In the genomic region with DNA sequence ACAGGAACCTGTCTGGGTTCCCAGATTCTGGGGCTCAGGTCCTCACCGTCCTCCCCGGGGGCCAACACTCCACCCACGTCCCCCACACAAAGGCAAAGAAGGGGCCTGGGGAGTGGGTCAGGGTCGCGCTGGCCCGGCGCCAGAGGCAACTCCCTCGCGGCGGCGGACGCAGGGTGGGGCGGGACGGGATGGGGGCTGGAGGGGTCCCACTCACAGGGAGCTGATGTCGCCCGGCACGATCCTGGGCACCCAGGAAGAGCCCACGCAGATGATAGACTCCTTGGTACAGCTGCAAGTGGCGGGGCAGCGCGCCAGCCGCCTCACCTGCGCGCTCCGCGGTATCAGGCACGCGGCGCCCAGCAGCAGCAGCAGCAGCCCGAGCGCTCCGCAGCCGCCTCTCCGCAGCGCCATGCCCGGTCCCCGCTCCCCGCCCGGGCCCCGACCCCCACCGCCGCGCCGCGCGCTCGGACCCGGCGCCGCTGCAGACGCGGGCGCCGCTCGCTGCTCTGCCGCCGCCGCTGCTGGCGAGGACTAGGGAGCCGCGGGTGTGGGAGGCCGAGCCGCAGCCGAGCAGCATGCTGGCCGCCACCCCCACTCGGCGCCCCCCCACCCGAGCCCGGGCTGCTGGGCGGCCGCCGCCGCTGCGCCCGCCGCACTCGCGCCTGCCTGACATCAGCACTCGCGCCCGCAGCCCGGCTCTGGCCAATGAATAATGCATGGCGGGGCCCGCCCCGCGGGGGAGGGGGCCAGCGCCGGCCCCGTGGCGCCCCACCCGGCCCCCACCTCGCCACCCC, we compare ENCODE assay signal across 8 cellular contexts. TPM values are rescaled to one million over a fixed set of nuclear protein-coding genes. Genes with fewer than 3 reads are reported as not detected.
DNase-seq lines count a peak whose midpoint lies in the region; ATAC-seq and TF ChIP-seq lines count a peak whose summit lies in the region.

Gene LGI2, minus strand, starts transcription at position 664 of the 794 bp plus-strand sequence. Its CDS starts 253 bp downstream, at position 411.

- H4K5ac ChIP-seq in mesendoderm (ENCODE audit: low read length) = no peak within 1 kb of the TSS

- no peaks in the 10 kb centered on the region for H3K9me3 ChIP-seq in MG63
- H3K9me3 ChIP-seq in ectodermal cell (ENCODE audit: control insufficient read depth, low read length) = no peaks in the 10 kb centered on the region

- H3K36me3 Mint-ChIP-seq in type B pancreatic cell = no peaks in the 10 kb centered on the region

- 1% methylated on average over 92 of the region's 92 CpGs for WGBS in ectodermal cell, 2 experiments
- no CpG with 5 or more reads among the region's 92 CpGs for WGBS in mesendoderm (ENCODE audit: extremely low coverage, insufficient coverage, low lambda C conversion rate)

- H2BK15ac ChIP-seq in mesendoderm (replicated peaks; ENCODE audit: low read depth) = no peak within 1 kb of the TSS

- H4K8ac ChIP-seq in mesendoderm (ENCODE audit: low read depth, low read length) = no peak within 1 kb of the TSS

- H3K27ac Mint-ChIP-seq in type B pancreatic cell = no peak within 1 kb of the TSS

- peak within 1 kb of the TSS; percentile 49 for H3K9ac ChIP-seq in mesendoderm (ENCODE audit: low read length)

- no peak for ATAC-seq in HG02798 (IDR thresholded peaks at IDR 0.05; ENCODE audit: poor library complexity, unreplicated experiment)

- H2BK5ac ChIP-seq in mesendoderm (ENCODE audit: low read length) = no peak within 1 kb of the TSS

- peaks cover 69% of the 10 kb centered on the region for H3K27me3 Mint-ChIP-seq in type B pancreatic cell

- H3K27me3 ChIP-seq in MG63 = no peaks in the 10 kb centered on the region
- peaks cover 46% of the 10 kb centered on the region for H3K27me3 ChIP-seq in ectodermal cell (ENCODE audit: control insufficient read depth, insufficient read depth, low read length, poor library complexity, severe bottlenecking)
- H3K27me3 ChIP-seq in mesendoderm (ENCODE audit: insufficient read depth, low read length, poor library complexity) = peaks cover 5% of the 10 kb centered on the region

- H3K23ac ChIP-seq in mesendoderm (ENCODE audit: low read length) = no peak within 1 kb of the TSS

- peak within 1 kb of the TSS; percentile 27 for H3K4me3 ChIP-seq in MG63
- peak within 1 kb of the TSS; percentile 54 for H3K4me3 ChIP-seq in ectodermal cell (ENCODE audit: insufficient read depth, low read depth, low read length)
- peak within 1 kb of the TSS; percentile 27 for H3K4me3 ChIP-seq in mesendoderm (ENCODE audit: low read length)

- H3K4me1 ChIP-seq in ectodermal cell (ENCODE audit: control insufficient read depth, insufficient read depth, low read length) = no peaks in the 10 kb centered on the region
- H3K4me1 ChIP-seq in mesendoderm (ENCODE audit: control insufficient read depth, low read depth, low read length) = peaks cover 2% of the 10 kb centered on the region

- H3K79me1 ChIP-seq in mesendoderm (ENCODE audit: low read length) = no peaks in the 10 kb centered on the region

- H3K27ac ChIP-seq in ectodermal cell (ENCODE audit: insufficient read depth, low read depth, low read length, poor library complexity, severe bottlenecking) = no peak within 1 kb of the TSS
- H3K27ac ChIP-seq in mesendoderm (ENCODE audit: low read depth, low read length) = no peak within 1 kb of the TSS

- peak within 1 kb of the TSS; percentile 76 for H3K4me2 ChIP-seq in mesendoderm (ENCODE audit: low read length)

- peak within 1 kb of the TSS; percentile 60 for H3K4ac ChIP-seq in mesendoderm (ENCODE audit: low read depth, low read length)

- H3K4me3 Mint-ChIP-seq in type B pancreatic cell = peak within 1 kb of the TSS; percentile 85

- H3K4me1 Mint-ChIP-seq in type B pancreatic cell (ENCODE audit: unreplicated experiment) = no peaks in the 10 kb centered on the region

- H3K18ac ChIP-seq in mesendoderm (ENCODE audit: low read length) = peak within 1 kb of the TSS; percentile 71

- no peak within 1 kb of the TSS for H2BK120ac ChIP-seq in mesendoderm (ENCODE audit: low read depth, low read length)

- H3K36me3 ChIP-seq in MG63 = no peaks in the 10 kb centered on the region
- no peaks in the 10 kb centered on the region for H3K36me3 ChIP-seq in ectodermal cell (ENCODE audit: control insufficient read depth, insufficient read depth, low read length)
- H3K36me3 ChIP-seq in mesendoderm (ENCODE audit: control insufficient read depth, insufficient read depth, low read length) = no peaks in the 10 kb centered on the region

- peaks cover 5% of the 10 kb centered on the region for H3K9me3 Mint-ChIP-seq in type B pancreatic cell

- no peak within 1 kb of the TSS for H2AK5ac ChIP-seq in mesendoderm (ENCODE audit: low read length)

- peak within 1 kb of the TSS; percentile 83 for H3K56ac ChIP-seq in mesendoderm (ENCODE audit: low read length)

- TF ChIP-seq CTCF in type B pancreatic cell (conservative IDR thresholded peaks at IDR 0.05) = no peak

- peak; percentile 77 for DNase-seq in COLO668 (lab: John Stamatoyannopoulos, UW; ENCODE audit: unreplicated experiment)
- DNase-seq in MG63 = peak; percentile 40
- DNase-seq in mesendoderm = no peak
- peak; percentile 74 for DNase-seq in type B pancreatic cell (ENCODE audit: extremely low spot score, unreplicated experiment)
- DNase-seq in mesenteric fat pad (ENCODE audit: low spot score) = no peak
- no peak for DNase-seq in OCI-M1 (lab: John Stamatoyannopoulos, UW)

- no peaks in the 10 kb centered on the region for H3K79me2 ChIP-seq in mesendoderm (ENCODE audit: control insufficient read depth, insufficient read depth, low read length)

RNA-seq across cellular contexts. Expression of gene LGI2, which starts in this region (rescaled TPM):
- total RNA-seq in MG63 (2014; rRNA removed; shearing (Covaris generic); ENCODE audit: low replicate concordance) = 0.10 and 0.30 TPM in 2 replicates
- 4.4 TPM for polyA plus RNA-seq in ectodermal cell (2013, experiment 1 of 4)
- 5.8 TPM for polyA plus RNA-seq in ectodermal cell (2013, experiment 2 of 4)
- 3.0 TPM for polyA plus RNA-seq in ectodermal cell (2013, experiment 3 of 4)
- polyA plus RNA-seq in ectodermal cell (2013, experiment 4 of 4) = 3.8 TPM
- polyA plus RNA-seq in mesendoderm (2013, experiment 1 of 2) = 1.8 TPM
- 1.8 TPM for polyA plus RNA-seq in mesendoderm (2013, experiment 2 of 2)
- 1.1 and 5.4 TPM in 2 replicates for total RNA-seq in type B pancreatic cell (ENCODE audit: low replicate concordance)
- total RNA-seq in mesenteric fat pad = 6.1 TPM

Comparison
In these comparisons a context has a peak if more than half of its experiments do, and no peak if none do; other contexts are left out.
1. Peak in DNase-seq and H3K4me3 ChIP-seq in MG63; RNA of the gene not detected or under 1 TPM.
2. DNase-seq: peak in COLO668 (single experiment) and type B pancreatic cell (single experiment); none in mesendoderm (single experiment), mesenteric fat pad (single experiment) and OCI-M1 (single experiment).
3. Peak in every context shown above with its lines, with median percentiles within 50 percentile points of each other: H3K4me3 ChIP-seq.